ENCODE assay signal across 32 cellular contexts in genomic region chr4:85414972-85415371, GRCh38. TPM values are rescaled to one million over a fixed set of nuclear protein-coding genes. Genes with fewer than 3 reads are reported as not detected.
"Had no signal": no experiment of that assay in that cellular context is flagged by ENCODE, and none has a peak within 500 bp of the region (broad histone marks: within the 10 kb centered on the region; RNA-seq: fewer than 3 reads in every experiment).

No MANE protein-coding gene starts in this region.

- H3K27me3 Mint-ChIP-seq: activated B cell treated with CpG ODN at 0.5 μM for 24 hours; activated CD8-positive, alpha-beta T cell treated with anti-CD3 and anti-CD28 coated beads for 36 hours; activated naive CD4-positive, alpha-beta T cell treated with anti-CD3 and anti-CD28 coated beads, Interleukin-2, amount 10 ng/mL, durations not matched to agents 7 days and 5 days; activated naive CD8-positive, alpha-beta T cell treated with anti-CD3 and anti-CD28 coated beads, Interleukin-2, amount 10 ng/mL, durations not matched to agents 7 days and 5 days; T-helper 17 cell had no signal

- H3K9me3 Mint-ChIP-seq: activated CD8-positive, alpha-beta T cell treated with anti-CD3 and anti-CD28 coated beads for 36 hours; activated naive CD4-positive, alpha-beta T cell treated with anti-CD3 and anti-CD28 coated beads, Interleukin-2, amount 10 ng/mL, durations not matched to agents 7 days and 5 days; activated naive CD8-positive, alpha-beta T cell treated with anti-CD3 and anti-CD28 coated beads, Interleukin-2, amount 10 ng/mL, durations not matched to agents 7 days and 5 days; activated T-helper 1 cell treated with anti-CD3 and anti-CD28 coated beads, Interleukin-12 subunit alpha, Interleukin-12 subunit beta, Interleukin-2, Interleukin-4 antibody, amounts not matched to agents 30 ng/mL and 10 ng/mL and 1 ng/mL, durations not matched to agents 14 hours and 24 hours and 36 hours; activated T-helper 2 cell treated with anti-CD3 and anti-CD28 coated beads, Interferon-gamma antibody, Interleukin-2, Interleukin-4, amounts not matched to agents 10 μg/mL and 5 μg/mL and 100 μg/mL, durations not matched to agents 14 hours and 24 hours and 36 hours; T-helper 2 cell treated with Interferon-gamma antibody and Interleukin-4, amounts not matched to agents 5 μg/mL and 100 μg/mL, for 36 hours had no signal

- H3K36me3 Mint-ChIP-seq: activated naive CD4-positive, alpha-beta T cell treated with anti-CD3 and anti-CD28 coated beads, Interleukin-2, amount 10 ng/mL, durations not matched to agents 7 days and 5 days; activated naive CD4-positive, alpha-beta T cell treated with anti-CD3 and anti-CD28 coated beads, Interleukin-2, amount 50 U/mL, for 72 hours; activated naive CD8-positive, alpha-beta T cell treated with anti-CD3 and anti-CD28 coated beads, Interleukin-2, amount 10 ng/mL, durations not matched to agents 7 days and 5 days had no signal

- H3K27me3 ChIP-seq: brain microvascular endothelial cell, cardiac muscle cell, colonic mucosa, esophagus muscularis mucosa, gastroesophageal sphincter, heart right ventricle had no signal

- H3K4me3 ChIP-seq: cardiac muscle cell, colonic mucosa, esophagus muscularis mucosa, gastroesophageal sphincter, heart right ventricle had no signal

- H3K4me3 Mint-ChIP-seq: activated B cell treated with CpG ODN at 0.5 μM for 24 hours; activated CD8-positive, alpha-beta T cell treated with anti-CD3 and anti-CD28 coated beads for 36 hours; activated naive CD4-positive, alpha-beta T cell treated with anti-CD3 and anti-CD28 coated beads, Interleukin-2, amount 10 ng/mL, durations not matched to agents 7 days and 5 days; activated naive CD8-positive, alpha-beta T cell treated with anti-CD3 and anti-CD28 coated beads, Interleukin-2, amount 10 ng/mL, durations not matched to agents 7 days and 5 days; activated T-helper 1 cell treated with anti-CD3 and anti-CD28 coated beads, Interleukin-12 subunit alpha, Interleukin-12 subunit beta, Interleukin-2, Interleukin-4 antibody, amounts not matched to agents 30 ng/mL and 10 ng/mL and 1 ng/mL, durations not matched to agents 14 hours and 24 hours and 36 hours; T-helper 17 cell; T-helper 2 cell treated with Interferon-gamma antibody and Interleukin-4, amounts not matched to agents 5 μg/mL and 100 μg/mL, for 36 hours had no signal

- H3K27ac Mint-ChIP-seq: activated B cell treated with CpG ODN at 0.5 μM for 24 hours; activated CD8-positive, alpha-beta T cell treated with anti-CD3 and anti-CD28 coated beads for 36 hours; activated naive CD4-positive, alpha-beta T cell treated with anti-CD3 and anti-CD28 coated beads, Interleukin-2, amount 10 ng/mL, durations not matched to agents 7 days and 5 days; activated naive CD4-positive, alpha-beta T cell treated with anti-CD3 and anti-CD28 coated beads, Interleukin-2, amount 50 U/mL, for 72 hours; activated naive CD8-positive, alpha-beta T cell treated with anti-CD3 and anti-CD28 coated beads, Interleukin-2, amount 10 ng/mL, durations not matched to agents 7 days and 5 days; activated T-helper 1 cell treated with anti-CD3 and anti-CD28 coated beads, Interleukin-12 subunit alpha, Interleukin-12 subunit beta, Interleukin-2, Interleukin-4 antibody, amounts not matched to agents 30 ng/mL and 10 ng/mL and 1 ng/mL, durations not matched to agents 14 hours and 24 hours and 36 hours; activated T-helper 2 cell treated with anti-CD3 and anti-CD28 coated beads, Interferon-gamma antibody, Interleukin-2, Interleukin-4, amounts not matched to agents 10 μg/mL and 5 μg/mL and 100 μg/mL, durations not matched to agents 14 hours and 24 hours and 36 hours; T-helper 17 cell; T-helper 2 cell treated with Interferon-gamma antibody and Interleukin-4, amounts not matched to agents 5 μg/mL and 100 μg/mL, for 36 hours had no signal

- H3K4me1 ChIP-seq: colonic mucosa, esophagus muscularis mucosa, gastroesophageal sphincter, heart right ventricle had no signal

- H3K4me1 Mint-ChIP-seq: activated B cell treated with CpG ODN at 0.5 μM for 24 hours; activated naive CD4-positive, alpha-beta T cell treated with anti-CD3 and anti-CD28 coated beads, Interleukin-2, amount 10 ng/mL, durations not matched to agents 7 days and 5 days; activated naive CD8-positive, alpha-beta T cell treated with anti-CD3 and anti-CD28 coated beads, Interleukin-2, amount 10 ng/mL, durations not matched to agents 7 days and 5 days; T-helper 17 cell had no signal

- H3K9me3 ChIP-seq: colonic mucosa, esophagus muscularis mucosa, gastroesophageal sphincter, heart right ventricle had no signal

- ATAC-seq: activated CD4-positive, CD25-positive, alpha-beta regulatory T cell treated with anti-CD3 and anti-CD28 coated beads, Interleukin-2, amount 50 U/mL, for 24 hours; activated CD8-positive, alpha-beta T cell treated with anti-CD3 and anti-CD28 coated beads for 36 hours; activated naive CD4-positive, alpha-beta T cell treated with anti-CD3 and anti-CD28 coated beads, Interleukin-2, amount 50 U/mL, for 72 hours; gastroesophageal sphincter; heart right ventricle; T-helper 17 cell had no signal

- DNase-seq: activated B cell treated with CpG ODN at 0.5 μM for 24 hours; activated CD4-positive, alpha-beta T cell treated with anti-CD3 and anti-CD28 coated beads for 48 hours; activated CD4-positive, alpha-beta T cell treated with anti-CD3 and anti-CD28 coated beads, Interleukin-2, amount 50 U/mL, for 1 hour; activated CD4-positive, alpha-beta T cell treated with anti-CD3 and anti-CD28 coated beads, Interleukin-2, amount 50 U/mL, for 48 hours; activated CD8-positive, alpha-beta memory T cell treated with anti-CD3 and anti-CD28 coated beads for 24 hours; activated CD8-positive, alpha-beta T cell treated with anti-CD3 and anti-CD28 coated beads for 36 hours; activated effector memory CD4-positive, alpha-beta T cell treated with anti-CD3 and anti-CD28 coated beads, Interleukin-2, amount 50 U/mL, for 16 hours; activated naive CD4-positive, alpha-beta T cell treated with anti-CD3 and anti-CD28 coated beads, Interleukin-2, amount 10 ng/mL, durations not matched to agents 7 days and 5 days; activated naive CD8-positive, alpha-beta T cell treated with anti-CD3 and anti-CD28 coated beads, Interleukin-2, amount 10 ng/mL, durations not matched to agents 7 days and 5 days; activated T-cell treated with anti-CD3 and anti-CD28 coated beads, Interleukin-2, amount 50 U/mL, for 48 hours; brain microvascular endothelial cell; central memory CD4-positive, alpha-beta T cell; cerebellar nuclear complex; colonic mucosa; effector CD8-positive, alpha-beta T cell; foreskin melanocyte; heart right ventricle; T-helper 1 cell; T-helper 17 cell; T1000; WERI-Rb-1 had no signal

- H3K27ac ChIP-seq: brain microvascular endothelial cell, cardiac muscle cell, colonic mucosa, esophagus muscularis mucosa, gastroesophageal sphincter, heart right ventricle, WERI-Rb-1 had no signal

- FAIRE-seq: astrocyte, endometrium, endothelial cell of umbilical vein had no signal

- H3K36me3 ChIP-seq: brain microvascular endothelial cell, cardiac muscle cell, colonic mucosa, esophagus muscularis mucosa, gastroesophageal sphincter, heart right ventricle, WERI-Rb-1 had no signal

RNA-seq across cellular contexts. Expression of gene ARHGAP24, which starts 60.0 kb away (rescaled TPM):
- total RNA-seq: activated naive CD4-positive, alpha-beta T cell treated with anti-CD3 and anti-CD28 coated beads, Interleukin-2, amount 50 U/mL, for 72 hours; activated T-helper 1 cell treated with anti-CD3 and anti-CD28 coated beads, Interleukin-12 subunit alpha, Interleukin-12 subunit beta, Interleukin-2, Interleukin-4 antibody, amounts not matched to agents 30 ng/mL and 10 ng/mL and 1 ng/mL, durations not matched to agents 14 hours and 24 hours and 36 hours; activated T-helper 2 cell treated with anti-CD3 and anti-CD28 coated beads, Interferon-gamma antibody, Interleukin-2, Interleukin-4, amounts not matched to agents 10 μg/mL and 5 μg/mL and 100 μg/mL, durations not matched to agents 14 hours and 24 hours and 36 hours had no signal
